Comparison of ENCODE assay signal across 8 cellular contexts in the genomic region with DNA sequence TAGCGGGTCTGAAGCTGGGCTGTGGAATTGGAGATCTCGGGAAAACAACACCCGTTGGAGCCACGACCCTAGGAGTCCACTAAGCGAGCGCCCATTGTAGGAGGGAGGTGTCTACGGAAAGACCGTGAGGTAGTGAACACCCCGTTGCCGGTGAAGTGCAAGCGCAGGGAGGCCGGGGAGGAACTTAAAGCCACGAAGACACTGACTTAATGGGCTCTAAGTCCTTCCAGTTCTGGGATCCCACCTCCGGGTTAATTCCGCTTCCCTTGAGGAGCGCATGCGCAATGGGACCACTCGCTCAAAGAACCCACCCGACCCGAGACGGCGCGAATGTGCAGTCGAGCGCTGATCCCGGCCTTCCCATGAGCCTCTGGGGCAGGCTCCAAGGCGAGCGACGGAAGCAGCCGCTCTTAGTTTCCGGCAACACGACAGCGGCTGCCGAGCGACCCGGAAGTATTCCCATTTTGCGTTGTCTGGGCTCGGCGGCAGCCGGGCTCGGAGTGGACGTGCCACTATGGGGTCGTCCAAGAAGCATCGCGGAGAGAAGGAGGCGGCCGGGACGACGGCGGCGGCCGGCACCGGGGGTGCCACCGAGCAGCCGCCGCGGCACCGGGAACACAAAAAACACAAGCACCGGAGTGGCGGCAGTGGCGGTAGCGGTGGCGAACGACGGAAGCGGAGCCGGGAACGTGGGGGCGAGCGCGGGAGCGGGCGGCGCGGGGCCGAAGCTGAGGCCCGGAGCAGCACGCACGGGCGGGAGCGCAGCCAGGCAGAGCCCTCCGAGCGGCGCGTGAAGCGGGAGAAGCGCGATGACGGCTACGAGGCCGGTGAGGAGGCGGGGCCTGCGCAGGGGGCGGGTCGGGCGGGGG. TPM values are rescaled to one million over a fixed set of nuclear protein-coding genes. Genes with fewer than 3 reads are reported as not detected.
DNase-seq lines count a peak whose midpoint lies in the region; ATAC-seq, FAIRE-seq and TF ChIP-seq lines count a peak whose summit lies in the region.

A gene with protein sequence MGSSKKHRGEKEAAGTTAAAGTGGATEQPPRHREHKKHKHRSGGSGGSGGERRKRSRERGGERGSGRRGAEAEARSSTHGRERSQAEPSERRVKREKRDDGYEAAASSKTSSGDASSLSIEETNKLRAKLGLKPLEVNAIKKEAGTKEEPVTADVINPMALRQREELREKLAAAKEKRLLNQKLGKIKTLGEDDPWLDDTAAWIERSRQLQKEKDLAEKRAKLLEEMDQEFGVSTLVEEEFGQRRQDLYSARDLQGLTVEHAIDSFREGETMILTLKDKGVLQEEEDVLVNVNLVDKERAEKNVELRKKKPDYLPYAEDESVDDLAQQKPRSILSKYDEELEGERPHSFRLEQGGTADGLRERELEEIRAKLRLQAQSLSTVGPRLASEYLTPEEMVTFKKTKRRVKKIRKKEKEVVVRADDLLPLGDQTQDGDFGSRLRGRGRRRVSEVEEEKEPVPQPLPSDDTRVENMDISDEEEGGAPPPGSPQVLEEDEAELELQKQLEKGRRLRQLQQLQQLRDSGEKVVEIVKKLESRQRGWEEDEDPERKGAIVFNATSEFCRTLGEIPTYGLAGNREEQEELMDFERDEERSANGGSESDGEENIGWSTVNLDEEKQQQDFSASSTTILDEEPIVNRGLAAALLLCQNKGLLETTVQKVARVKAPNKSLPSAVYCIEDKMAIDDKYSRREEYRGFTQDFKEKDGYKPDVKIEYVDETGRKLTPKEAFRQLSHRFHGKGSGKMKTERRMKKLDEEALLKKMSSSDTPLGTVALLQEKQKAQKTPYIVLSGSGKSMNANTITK (plus strand): TSS at position 468 of the 869 bp plus-strand sequence. CDS start 47 bp downstream, at position 515.

- TF ChIP-seq CTCF in D721Med (IDR thresholded peaks at IDR 0.05; ENCODE audit: insufficient read depth, missing control alignments) (no peak), endothelial cell (IDR thresholded peaks at IDR 0.05; ENCODE audit: unreplicated experiment) (no peak), mesothelial cell of epicardium (IDR thresholded peaks at IDR 0.05; ENCODE audit: unreplicated experiment) (no peak)

- no peaks in the 10 kb centered on the region for H3K9me3 Mint-ChIP-seq in IgD-negative memory B cell
- H3K9me3 Mint-ChIP-seq in endothelial cell (ENCODE audit: unreplicated experiment): no peaks in the 10 kb centered on the region
- H3K9me3 Mint-ChIP-seq in mesothelial cell of epicardium: no peaks in the 10 kb centered on the region

- H3K4me3 Mint-ChIP-seq in IgD-negative memory B cell: peak within 1 kb of the TSS; percentile 95 to 99 (median 98)
- H3K4me3 Mint-ChIP-seq in endothelial cell (ENCODE audit: unreplicated experiment): peak within 1 kb of the TSS; percentile 97
- peak within 1 kb of the TSS; percentile 96 for H3K4me3 Mint-ChIP-seq in mesothelial cell of epicardium

- no peak for FAIRE-seq in D721Med (lab: Jason Lieb, UNC)

- H3K27ac Mint-ChIP-seq in IgD-negative memory B cell: peak within 1 kb of the TSS; percentile 94 to 98 (median 97)
- peak within 1 kb of the TSS; percentile 97 for H3K27ac Mint-ChIP-seq in endothelial cell (ENCODE audit: unreplicated experiment)
- H3K27ac Mint-ChIP-seq in mesothelial cell of epicardium: peak within 1 kb of the TSS; percentile 99

- DNase-seq in D721Med (ENCODE audit: insufficient read length, low spot score): peak; percentile 99
- peak; percentile 99 for DNase-seq in OCI-M1 (lab: John Stamatoyannopoulos, UW)
- DNase-seq in activated T-cell treated with anti-CD3 and anti-CD28 coated beads for 1 hour (ENCODE audit: low read depth): peak; percentile 89
- peak; percentile 93 for DNase-seq in endothelial cell (ENCODE audit: low spot score)
- DNase-seq in mesothelial cell of epicardium (ENCODE audit: low spot score in 2 of 2, unreplicated experiment in 2 of 2): peak; percentile 94 to 95
- DNase-seq in stimulated activated CD8-positive, alpha-beta memory T cell treated with anti-CD3 and anti-CD28 coated beads, Interleukin-15, amount 100 ng/mL, for 4 hours (ENCODE audit: low read depth in 2 of 2): peak; percentile 93 to 95

- ATAC-seq in GM21526 (IDR thresholded peaks at IDR 0.05; ENCODE audit: low FRiP score, unreplicated experiment): peak; percentile 53

- H3K4me1 Mint-ChIP-seq in IgD-negative memory B cell (peaks cover 27 to 34% (median 29%) of the 10 kb centered on the region in 3 donors), endothelial cell (ENCODE audit: unreplicated experiment) (peaks cover 23% of the 10 kb centered on the region), mesothelial cell of epicardium (peaks cover 19% of the 10 kb centered on the region)

- H3K36me3 Mint-ChIP-seq in IgD-negative memory B cell (peaks cover 1% of the 10 kb centered on the region), endothelial cell (ENCODE audit: low read depth, unreplicated experiment) (peaks cover 17% of the 10 kb centered on the region), mesothelial cell of epicardium (peaks cover 10% of the 10 kb centered on the region)

- H3K27me3 Mint-ChIP-seq in IgD-negative memory B cell: no peaks in the 10 kb centered on the region
- peaks cover 16% of the 10 kb centered on the region for H3K27me3 Mint-ChIP-seq in endothelial cell (ENCODE audit: unreplicated experiment)
- peaks cover 2% of the 10 kb centered on the region for H3K27me3 Mint-ChIP-seq in mesothelial cell of epicardium (ENCODE audit: low read depth)

RNA-seq across cellular contexts. Expression of the gene that starts here (rescaled TPM):
- 53.1 TPM for polyA plus RNA-seq in IgD-negative memory B cell
- 46.5 TPM for total RNA-seq in endothelial cell (ENCODE audit: unreplicated experiment)
- total RNA-seq in mesothelial cell of epicardium: 47.1 to 55.1 TPM (median 54.4 TPM) in 3 replicates

Comparison
In these comparisons a context has a peak if more than half of its experiments do, and no peak if none do; other contexts are left out.
1. Peak in every context shown above with its lines: DNase-seq and ATAC-seq.